ENCODE assay signal across 8 cellular contexts in genomic region chr6:17705428-17705777, GRCh38. TPM values are rescaled to one million over a fixed set of nuclear protein-coding genes. Genes with fewer than 3 reads are reported as not detected.
DNase-seq lines count a peak whose midpoint lies in the region; ATAC-seq, FAIRE-seq and TF ChIP-seq lines count a peak whose summit lies in the region.

No MANE protein-coding gene starts in this region.

- H3K79me1 ChIP-seq in trophoblast cell (ENCODE audit: low read length): peaks cover 13% of the 10 kb centered on the region

- TF ChIP-seq POLR2A in GM12891 (IDR thresholded peaks at IDR 0.05; ENCODE audit: low read depth, low read length): no peak

- no peaks in the 10 kb centered on the region for H3K36me3 ChIP-seq in trophoblast cell (ENCODE audit: control insufficient read depth in 1 of 2, insufficient read depth in 2 of 2, low read length in 2 of 2)

- H4K91ac ChIP-seq in trophoblast cell (ENCODE audit: low read depth, low read length): peak overlapping the region; percentile 83

- H3K4me3 Mint-ChIP-seq in IgD-negative memory B cell: peak overlapping the region; percentile 81 to 96 (median 92)
- H3K4me3 Mint-ChIP-seq in activated T-helper 2 cell treated with anti-CD3 and anti-CD28 coated beads, Interferon-gamma antibody, Interleukin-2, Interleukin-4, amounts not matched to agents 10 μg/mL and 5 μg/mL and 100 μg/mL, durations not matched to agents 14 hours and 24 hours and 36 hours (ENCODE audit: low read depth): peak overlapping the region; percentile 94

- H3K9me3 ChIP-seq in trophoblast cell (ENCODE audit: insufficient read depth, low read depth, low read length): no peaks in the 10 kb centered on the region

- peak overlapping the region; percentile 89 to 99 (median 90) for H3K27ac Mint-ChIP-seq in IgD-negative memory B cell
- H3K27ac Mint-ChIP-seq in activated T-helper 2 cell treated with anti-CD3 and anti-CD28 coated beads, Interferon-gamma antibody, Interleukin-2, Interleukin-4, amounts not matched to agents 10 μg/mL and 5 μg/mL and 100 μg/mL, durations not matched to agents 14 hours and 24 hours and 36 hours: peak overlapping the region; percentile 98

- peak overlapping the region; percentile 98 for H3K4me3 ChIP-seq in trophoblast cell (ENCODE audit: low read depth, low read length)

- H3K79me2 ChIP-seq in trophoblast cell (ENCODE audit: control insufficient read depth, insufficient read depth, low read length, poor library complexity): peaks cover 27% of the 10 kb centered on the region

- no peaks in the 10 kb centered on the region for H3K9me3 Mint-ChIP-seq in IgD-negative memory B cell
- no peaks in the 10 kb centered on the region for H3K9me3 Mint-ChIP-seq in activated T-helper 2 cell treated with anti-CD3 and anti-CD28 coated beads, Interferon-gamma antibody, Interleukin-2, Interleukin-4, amounts not matched to agents 10 μg/mL and 5 μg/mL and 100 μg/mL, durations not matched to agents 14 hours and 24 hours and 36 hours

- H3K27me3 ChIP-seq in trophoblast cell (ENCODE audit: insufficient read depth, low read length): no peaks in the 10 kb centered on the region

- peaks cover 2 to 11% of the 10 kb centered on the region in 2 experiments for H3K4me1 ChIP-seq in trophoblast cell (ENCODE audit: control insufficient read depth in 1 of 2, insufficient read depth in 2 of 2, low read length in 2 of 2)

- DNase-seq in ACHN: peak; percentile 77
- no peak for DNase-seq in GM12891 (ENCODE audit: insufficient read length, low spot score)
- no peak for DNase-seq in activated T-helper 2 cell treated with anti-CD3 and anti-CD28 coated beads, Interferon-gamma antibody, Interleukin-2, Interleukin-4, amounts not matched to agents 10 μg/mL and 5 μg/mL and 100 μg/mL, durations not matched to agents 14 hours and 24 hours and 36 hours (ENCODE audit: low spot score)
- DNase-seq in Right ventricle myocardium superior: no peak
- DNase-seq in trophoblast cell: peak in 1 of 2 donors; percentile 57
- DNase-seq in SHP77 treated with DMSO at 0.1 percent for 48 hours (lab: John Stamatoyannopoulos, UW): no peak
- no peak for DNase-seq in effector CD8-positive, alpha-beta T cell (lab: John Stamatoyannopoulos, UW)

- intact Hi-C loops in activated T-helper 2 cell treated with anti-CD3 and anti-CD28 coated beads, Interferon-gamma antibody, Interleukin-2, Interleukin-4, amounts not matched to agents 10 μg/mL and 5 μg/mL and 100 μg/mL, durations not matched to agents 14 hours and 24 hours and 36 hours (cut with micrococcal nuclease): no loop called here
- intact Hi-C loops in Right ventricle myocardium superior (cut with DNase I): loop anchor here (10.0 kb wide), 1 partner anchor 101 kb away; the partner anchor contains the start of gene FAM8A1

- FAIRE-seq in GM12891 (lab: Jason Lieb, UNC): peak; percentile 41

- in situ Hi-C loops in ACHN (cut with HindIII; ENCODE audit: low pct_ligation_motif_present, low pct_unique_long_range_greater_than_20kb, low sequenced_read_pairs): no loop called here

- H2BK12ac ChIP-seq in trophoblast cell (ENCODE audit: low read length): no peak overlapping the region

- H3K4ac ChIP-seq in trophoblast cell (ENCODE audit: low read depth, low read length): peak overlapping the region; percentile 93

- H2BK5ac ChIP-seq in trophoblast cell (ENCODE audit: low read depth, low read length, poor library complexity): peak overlapping the region; percentile 70

- peaks cover 2% of the 10 kb centered on the region for H3K27me3 Mint-ChIP-seq in IgD-negative memory B cell
- no peaks in the 10 kb centered on the region for H3K27me3 Mint-ChIP-seq in activated T-helper 2 cell treated with anti-CD3 and anti-CD28 coated beads, Interferon-gamma antibody, Interleukin-2, Interleukin-4, amounts not matched to agents 10 μg/mL and 5 μg/mL and 100 μg/mL, durations not matched to agents 14 hours and 24 hours and 36 hours (ENCODE audit: low read depth)

- H3K4me1 Mint-ChIP-seq in IgD-negative memory B cell: peaks cover 30 to 40% (median 32%) of the 10 kb centered on the region in 3 donors
- H3K4me1 Mint-ChIP-seq in activated T-helper 2 cell treated with anti-CD3 and anti-CD28 coated beads, Interferon-gamma antibody, Interleukin-2, Interleukin-4, amounts not matched to agents 10 μg/mL and 5 μg/mL and 100 μg/mL, durations not matched to agents 14 hours and 24 hours and 36 hours (ENCODE audit: low read depth): peaks cover 30% of the 10 kb centered on the region

- H3K23ac ChIP-seq in trophoblast cell (ENCODE audit: low read length): no peak overlapping the region

- no peak overlapping the region for H2AFZ ChIP-seq in trophoblast cell (ENCODE audit: insufficient read depth, low read length, poor library complexity)

- peak overlapping the region; percentile 81 for H3K9ac ChIP-seq in trophoblast cell (ENCODE audit: low read length)

- H3K18ac ChIP-seq in trophoblast cell (ENCODE audit: low read length): peak overlapping the region; percentile 75

- no CpG with 5 or more reads among the region's 10 CpGs for WGBS in trophoblast cell (ENCODE audit: extremely low coverage, insufficient coverage, insufficient read length)

- peak; percentile 37 for ATAC-seq in Right ventricle myocardium superior (ENCODE audit: poor library complexity)

- H3K4me2 ChIP-seq in trophoblast cell (ENCODE audit: low read length): peak overlapping the region; percentile 77

- peak overlapping the region; percentile 26 for H4K12ac ChIP-seq in trophoblast cell (ENCODE audit: low read depth, low read length)

- H3K36me3 Mint-ChIP-seq in IgD-negative memory B cell: peaks cover 2% of the 10 kb centered on the region
- H3K36me3 Mint-ChIP-seq in activated T-helper 2 cell treated with anti-CD3 and anti-CD28 coated beads, Interferon-gamma antibody, Interleukin-2, Interleukin-4, amounts not matched to agents 10 μg/mL and 5 μg/mL and 100 μg/mL, durations not matched to agents 14 hours and 24 hours and 36 hours (ENCODE audit: low read depth): peaks cover 47% of the 10 kb centered on the region

- peak overlapping the region; percentile 54 for H2BK120ac ChIP-seq in trophoblast cell (ENCODE audit: insufficient read depth, low read length, poor library complexity)

- no peak overlapping the region for H2AK5ac ChIP-seq in trophoblast cell (ENCODE audit: low read length)

- H3K27ac ChIP-seq in trophoblast cell (ENCODE audit: low read depth, low read length): peak overlapping the region; percentile 98

- peak overlapping the region; percentile 75 for H4K8ac ChIP-seq in trophoblast cell (ENCODE audit: low read depth, low read length)

- peak overlapping the region; percentile 48 for H3K14ac ChIP-seq in trophoblast cell (ENCODE audit: low read length)

TF ChIP-seq in GM12891, 5 proteins besides CTCF, POLR2A, EP300 and RAD21:
- TF ChIP-seq POU2F2 (IDR thresholded peaks at IDR 0.05; ENCODE audit: low read depth, low read length): no peak
- no peak for TF ChIP-seq SPI1 (IDR thresholded peaks at IDR 0.05; ENCODE audit: low read depth, low read length)
- TF ChIP-seq TAF1 (IDR thresholded peaks at IDR 0.05; ENCODE audit: low read depth, low read length): no peak
- TF ChIP-seq PAX5 (IDR thresholded peaks at IDR 0.05; ENCODE audit: insufficient read depth, low read length, severe bottlenecking): no peak
- TF ChIP-seq POLR2AphosphoS5 (IDR thresholded peaks at IDR 0.05; ENCODE audit: low read depth, low read length): no peak

RNA-seq across cellular contexts. Expression of gene NUP153, which starts 1.3 kb away (rescaled TPM):
- polyA plus RNA-seq in GM12891 (2012; ENCODE audit: low read depth, missing spikeins): 18.9 TPM
- 6.8 TPM for polyA plus RNA-seq in IgD-negative memory B cell
- total RNA-seq in activated T-helper 2 cell treated with anti-CD3 and anti-CD28 coated beads, Interferon-gamma antibody, Interleukin-2, Interleukin-4, amounts not matched to agents 10 μg/mL and 5 μg/mL and 100 μg/mL, durations not matched to agents 14 hours and 24 hours and 36 hours: 90.2 and 93.5 TPM in 2 replicates
- total RNA-seq in Right ventricle myocardium superior: 23.6 TPM
- 45.7 and 47.3 TPM in 2 replicates for polyA plus RNA-seq in trophoblast cell (2013)
